Comparison of ENCODE assay signal across 8 cellular contexts in the genomic region with DNA sequence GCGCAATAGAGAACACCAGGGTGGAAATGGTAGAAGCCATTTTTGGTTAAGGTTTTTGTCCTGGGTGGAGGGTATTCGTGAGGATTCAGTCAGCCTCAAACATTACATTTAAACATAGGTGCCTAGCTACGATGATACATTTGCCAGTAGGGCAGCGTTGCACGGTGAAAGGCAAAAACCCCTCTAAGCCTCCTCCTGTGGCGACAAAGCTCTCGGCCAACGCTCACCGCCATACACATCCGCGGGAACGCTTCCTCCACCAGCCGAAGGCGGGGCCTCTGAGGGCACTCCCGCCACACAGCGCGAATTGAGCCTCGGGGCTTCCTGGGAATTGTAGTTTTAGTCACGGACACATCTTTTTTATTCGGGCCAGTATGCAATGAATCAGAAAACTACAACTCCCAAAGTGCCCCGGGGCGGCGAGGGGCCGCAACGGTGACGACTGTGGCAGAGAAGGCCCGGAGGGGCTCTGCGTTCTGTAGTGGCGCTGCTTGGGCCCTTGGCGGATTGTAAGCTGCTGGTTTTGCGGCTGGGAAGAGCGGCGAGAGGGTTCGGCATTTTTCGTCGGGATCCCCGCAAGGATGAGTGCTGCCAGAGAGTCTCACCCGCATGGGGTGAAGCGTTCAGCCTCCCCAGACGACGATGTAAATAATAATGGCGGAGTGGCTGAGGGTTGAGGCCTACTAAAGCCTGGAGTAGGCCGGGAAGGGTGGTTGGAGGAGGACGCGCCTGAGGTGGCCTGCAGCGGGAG. TPM values are rescaled to one million over a fixed set of nuclear protein-coding genes. Genes with fewer than 3 reads are reported as not detected.
A peak's percentile ranks its signal among the peaks of the same experiment; 100 is the strongest.
DNase-seq lines count a peak whose midpoint lies in the region; ATAC-seq and TF ChIP-seq lines count a peak whose summit lies in the region.

A gene (plus strand): TSS at position 450 of the 751 bp plus-strand sequence. CDS start 132 bp downstream, at position 582.

- H3K36me3 Mint-ChIP-seq in IgD-negative memory B cell, result no peaks in the 10 kb centered on the region

- peak; percentile 97 for ATAC-seq in GM21529 (IDR thresholded peaks at IDR 0.05; ENCODE audit: unreplicated experiment)

- DNase-seq in DMS 273 treated with DMSO at 0.1 percent for 48 hours (lab: John Stamatoyannopoulos, UW) (peak; percentile 88), OCI-M2 (lab: John Stamatoyannopoulos, UW; ENCODE audit: unreplicated experiment) (peak; percentile 69), activated T-cell treated with anti-CD3 and anti-CD28 coated beads for 4 hours (peak; percentile 92), epithelial cell of esophagus (ENCODE audit: low read depth) (peak; percentile 98)
- DNase-seq in stimulated activated CD8-positive, alpha-beta memory T cell treated with anti-CD3 and anti-CD28 coated beads, Interleukin-4, amount 100 ng/mL, for 1 hour (ENCODE audit: low read depth in 2 of 2, low spot score in 1 of 2), result peak; percentile 84 to 88

- TF ChIP-seq CTCF in epithelial cell of esophagus (IDR thresholded peaks at IDR 0.05; ENCODE audit: insufficient read depth, low read depth, low read length, missing control alignments), result no peak

- H3K9me3 ChIP-seq in mononuclear cell (ENCODE audit: low read depth, low read length), result no peaks in the 10 kb centered on the region

- H3K27ac Mint-ChIP-seq in IgD-negative memory B cell, result peak within 1 kb of the TSS in 1 of 3 donors; percentile 55

- peak within 1 kb of the TSS in 3 of 4 donors; percentile 49 to 88 (median 56) for H3K4me3 Mint-ChIP-seq in IgD-negative memory B cell

- H3K4me3 ChIP-seq in epithelial cell of esophagus (ENCODE audit: low read length) (peak within 1 kb of the TSS; percentile 94), mononuclear cell (ENCODE audit: low read length) (peak within 1 kb of the TSS; percentile 87)

- H3K27me3 ChIP-seq in mononuclear cell (ENCODE audit: insufficient read depth, low read length), result no peaks in the 10 kb centered on the region

- no peaks in the 10 kb centered on the region for H3K27me3 Mint-ChIP-seq in IgD-negative memory B cell

- peaks cover 14 to 25% (median 20%) of the 10 kb centered on the region in 3 donors for H3K4me1 Mint-ChIP-seq in IgD-negative memory B cell

- peaks cover 36% of the 10 kb centered on the region for H3K4me1 ChIP-seq in mononuclear cell (ENCODE audit: insufficient read depth, low read length)

- no peaks in the 10 kb centered on the region for H3K9me3 Mint-ChIP-seq in IgD-negative memory B cell

RNA-seq across cellular contexts. Expression of the gene that starts here (rescaled TPM):
- 169 TPM for polyA plus RNA-seq in IgD-negative memory B cell
- 205 TPM for total RNA-seq in mononuclear cell

Comparison
In these comparisons a context has a peak if more than half of its experiments do, and no peak if none do; other contexts are left out.
1. Peak in every context shown above with its lines: DNase-seq, ATAC-seq and H3K4me3 ChIP-seq.